Comparison of ENCODE assay signal across 8 cellular contexts in genomic region chr9:33265211-33265885, GRCh38. TPM values are rescaled to one million over a fixed set of nuclear protein-coding genes. Genes with fewer than 3 reads are reported as not detected.
DNase-seq lines count a peak whose midpoint lies in the region; TF ChIP-seq lines count a peak whose summit lies in the region.

No MANE protein-coding gene starts in this region.

- H4K91ac ChIP-seq in mesenchymal stem cell (ENCODE audit: low read length), result peak overlapping the region; percentile 88

- peak overlapping the region; percentile 4 to 79 for H3K18ac ChIP-seq in mesenchymal stem cell (ENCODE audit: low read depth in 1 of 2, low read length in 2 of 2)

- peak overlapping the region; percentile 93 for H3K27ac Mint-ChIP-seq in activated naive CD4-positive, alpha-beta T cell treated with anti-CD3 and anti-CD28 coated beads, Interleukin-2, amount 50 U/mL, for 24 hours

- peak overlapping the region; percentile 97 for H3K9ac ChIP-seq in mesenchymal stem cell (ENCODE audit: low read length)

- H3K27me3 ChIP-seq in brain microvascular endothelial cell (replicated peaks) (no peaks in the 10 kb centered on the region), mesenchymal stem cell (ENCODE audit: control insufficient read depth in 1 of 2, insufficient read depth in 1 of 2, low read length in 2 of 2) (no peaks in the 10 kb centered on the region), vagina (no peaks in the 10 kb centered on the region)

- H3K36me3 Mint-ChIP-seq in activated naive CD4-positive, alpha-beta T cell treated with anti-CD3 and anti-CD28 coated beads, Interleukin-2, amount 50 U/mL, for 24 hours, result peaks cover 18% of the 10 kb centered on the region

- peaks cover 32% of the 10 kb centered on the region for H3K79me1 ChIP-seq in mesenchymal stem cell (replicated peaks; ENCODE audit: low read length, poor library complexity, severe bottlenecking)

- peak overlapping the region; percentile 44 to 89 for H3K14ac ChIP-seq in mesenchymal stem cell (ENCODE audit: low read length in 2 of 2)

- 13% methylated on average over 11 of the region's 13 CpGs for WGBS in mesenchymal stem cell

- no peak overlapping the region for H2BK12ac ChIP-seq in mesenchymal stem cell (ENCODE audit: low read length in 2 of 2)

- no peak for TF ChIP-seq CTCF in brain microvascular endothelial cell (IDR thresholded peaks at IDR 0.05; ENCODE audit: low read depth, low read length, missing control alignments)
- no peak for TF ChIP-seq CTCF in vagina (IDR thresholded peaks at IDR 0.05)

- TF ChIP-seq POLR2A in vagina (IDR thresholded peaks at IDR 0.05), result no peak

- peak overlapping the region; percentile 88 for H2BK120ac ChIP-seq in mesenchymal stem cell (ENCODE audit: low read depth, low read length)

- H3K9me3 ChIP-seq in mesenchymal stem cell (ENCODE audit: control insufficient read depth, low read length), result no peaks in the 10 kb centered on the region
- H3K9me3 ChIP-seq in vagina, result no peaks in the 10 kb centered on the region

- H3K27me3 Mint-ChIP-seq in activated naive CD4-positive, alpha-beta T cell treated with anti-CD3 and anti-CD28 coated beads, Interleukin-2, amount 50 U/mL, for 24 hours, result no peaks in the 10 kb centered on the region

- H3K27ac ChIP-seq in brain microvascular endothelial cell (peak overlapping the region; percentile 67), mesenchymal stem cell (ENCODE audit: low read length, poor library complexity, severe bottlenecking) (peak overlapping the region; percentile 73), vagina (peak overlapping the region; percentile 98)

- H3K4me1 Mint-ChIP-seq in activated naive CD4-positive, alpha-beta T cell treated with anti-CD3 and anti-CD28 coated beads, Interleukin-2, amount 50 U/mL, for 24 hours, result peaks cover 55% of the 10 kb centered on the region

- H3K36me3 ChIP-seq in brain microvascular endothelial cell (replicated peaks) (peaks cover 38% of the 10 kb centered on the region), mesenchymal stem cell (ENCODE audit: control insufficient read depth in 1 of 2, insufficient read depth in 2 of 2, low read depth in 1 of 2, low read length in 2 of 2) (peaks cover 3 to 59% of the 10 kb centered on the region in 2 experiments), vagina (peaks cover 0 to 57% of the 10 kb centered on the region in 2 donors)

- peak overlapping the region; percentile 93 for H3K4me3 Mint-ChIP-seq in activated naive CD4-positive, alpha-beta T cell treated with anti-CD3 and anti-CD28 coated beads, Interleukin-2, amount 50 U/mL, for 24 hours

- peak overlapping the region in 1 of 2 experiments; percentile 97 for H3K23ac ChIP-seq in mesenchymal stem cell (ENCODE audit: low read length in 2 of 2)

- no peak overlapping the region for H2BK15ac ChIP-seq in mesenchymal stem cell (ENCODE audit: low read depth, poor library complexity, severe bottlenecking)

- H4K8ac ChIP-seq in mesenchymal stem cell (ENCODE audit: low read length), result peak overlapping the region; percentile 63

- H2BK5ac ChIP-seq in mesenchymal stem cell (ENCODE audit: low read depth, low read length, poor library complexity, severe bottlenecking), result peak overlapping the region; percentile 15

- no peak for DNase-seq in activated naive CD4-positive, alpha-beta T cell treated with Interleukin-2 at 50 U/mL for 16 hours
- DNase-seq in brain microvascular endothelial cell, result no peak
- DNase-seq in mesenchymal stem cell, result peak; percentile 40
- DNase-seq in vagina (ENCODE audit: extremely low spot score in 2 of 2), result no peak
- DNase-seq in NCI-H526 treated with DMSO at 0.1 percent for 48 hours (lab: John Stamatoyannopoulos, UW), result no peak
- DNase-seq in glomerular visceral epithelial cell (ENCODE audit: extremely low spot score), result no peak
- no peak for DNase-seq in SW480 (ENCODE audit: low spot score)

- H3K4me3 ChIP-seq in brain microvascular endothelial cell (ENCODE audit: low read depth, low read length), result peak overlapping the region; percentile 90
- H3K4me3 ChIP-seq in mesenchymal stem cell (ENCODE audit: insufficient read depth in 1 of 2, low read depth in 1 of 2, low read length in 2 of 2), result peak overlapping the region; percentile 66 to 90
- H3K4me3 ChIP-seq in vagina, result peak overlapping the region; percentile 87 to 100

- peak overlapping the region; percentile 69 to 97 for H3K4ac ChIP-seq in mesenchymal stem cell (ENCODE audit: low read depth in 1 of 2, low read length in 2 of 2)

- H3K4me1 ChIP-seq in mesenchymal stem cell (ENCODE audit: control insufficient read depth, insufficient read depth, low read depth, low read length) (peaks cover 12% of the 10 kb centered on the region), vagina (peaks cover 41% of the 10 kb centered on the region)

- H3K4me2 ChIP-seq in mesenchymal stem cell (ENCODE audit: low read length, poor library complexity, severe bottlenecking), result peak overlapping the region; percentile 67

- in situ Hi-C loops in brain microvascular endothelial cell (cut with HindIII; ENCODE audit: low pct_ligation_motif_present, low sequenced_read_pairs), result no loop called here

- H2AK5ac ChIP-seq in mesenchymal stem cell (ENCODE audit: low read length, severe bottlenecking), result peak overlapping the region; percentile 47

- H3K9me3 Mint-ChIP-seq in activated naive CD4-positive, alpha-beta T cell treated with anti-CD3 and anti-CD28 coated beads, Interleukin-2, amount 50 U/mL, for 24 hours, result no peaks in the 10 kb centered on the region

- H2AFZ ChIP-seq in mesenchymal stem cell (ENCODE audit: low read depth, low read length), result no peak overlapping the region

- intact Hi-C loops in vagina (cut with DNase I), result no loop called here

RNA-seq across cellular contexts. Expression of gene CHMP5, which starts 0.5 kb away (rescaled TPM):
- polyA plus RNA-seq in mesenchymal stem cell (2013, experiment 1 of 2), result 55.8 TPM
- polyA plus RNA-seq in mesenchymal stem cell (2013, experiment 2 of 2), result 60.2 TPM
- 41.5 TPM for total RNA-seq in vagina

RNA-seq across cellular contexts. Expression of gene BAG1, which starts 0.8 kb away (rescaled TPM):
- polyA plus RNA-seq in mesenchymal stem cell (2013, experiment 1 of 2), result 33.1 TPM
- 33.0 TPM for polyA plus RNA-seq in mesenchymal stem cell (2013, experiment 2 of 2)
- 127 TPM for total RNA-seq in vagina

RNA-seq across cellular contexts. Expression of gene NFX1, which starts 25.0 kb away (rescaled TPM):
- 21.7 TPM for polyA plus RNA-seq in mesenchymal stem cell (2013, experiment 1 of 2)
- polyA plus RNA-seq in mesenchymal stem cell (2013, experiment 2 of 2), result 21.5 TPM
- 34.1 TPM for total RNA-seq in vagina

RNA-seq across cellular contexts. Expression of gene SPINK4, which starts 25.4 kb away (rescaled TPM):
- not detected for polyA plus RNA-seq in mesenchymal stem cell (2013, experiment 1 of 2)
- polyA plus RNA-seq in mesenchymal stem cell (2013, experiment 2 of 2), result 0.18 TPM
- total RNA-seq in vagina, result not detected
